ENCODE assay signal across 1 cellular context in genomic region chr3:185489462-185489861, GRCh38.
TF ChIP-seq lines count a peak whose summit lies in the region.

No MANE protein-coding gene starts in this region.

TF ChIP-seq in HepG2, 621 proteins besides CTCF, POLR2A, EP300 and RAD21 (continued from another document):
- TF ChIP-seq FOXP4 (CRISPR knock-in tag; IDR thresholded peaks at IDR 0.05) (peak; percentile 75), ZSCAN22 (CRISPR knock-in tag; IDR thresholded peaks at IDR 0.05) (0 out of 2 replicates have a peak, but pooled peaks have one; percentile 17), ZMYM4 (CRISPR knock-in tag; IDR thresholded peaks at IDR 0.05) (0 out of 2 replicates have a peak, but pooled peaks have one; percentile 20), REPIN1 (CRISPR knock-in tag; IDR thresholded peaks at IDR 0.05; ENCODE audit: borderline replicate concordance, low read depth) (0 out of 2 replicates have a peak, but pooled peaks have one; percentile 30), PAXIP1 (CRISPR knock-in tag; conservative IDR thresholded peaks at IDR 0.05) (0 out of 2 replicates have a peak, but pooled peaks have one; percentile 23), BCL6 (CRISPR knock-in tag; IDR thresholded peaks at IDR 0.05) (peak; percentile 46; the same call in 1 of the 2 replicates), HMG20A (CRISPR knock-in tag; IDR thresholded peaks at IDR 0.05; ENCODE audit: borderline replicate concordance) (0 out of 2 replicates have a peak, but pooled peaks have one; percentile 16), PPARG (CRISPR knock-in tag; conservative IDR thresholded peaks at IDR 0.05) (peak; percentile 57), PATZ1 (CRISPR knock-in tag; IDR thresholded peaks at IDR 0.05) (0 out of 2 replicates have a peak, but pooled peaks have one; percentile 29), NR2C2 (CRISPR knock-in tag; IDR thresholded peaks at IDR 0.05; ENCODE audit: borderline replicate concordance) (peak; percentile 49; the same call in 1 of the 2 replicates), ZNF737 (CRISPR knock-in tag; IDR thresholded peaks at IDR 0.05; ENCODE audit: borderline replicate concordance) (no peak), ZFAT (CRISPR knock-in tag; conservative IDR thresholded peaks at IDR 0.05) (no peak), ETV6 (CRISPR knock-in tag; conservative IDR thresholded peaks at IDR 0.05) (0 out of 2 replicates have a peak, but pooled peaks have one; percentile 35), ZNF281 (CRISPR knock-in tag; IDR thresholded peaks at IDR 0.05; ENCODE audit: borderline replicate concordance) (peak; percentile 43; the same call in 1 of the 2 replicates), CREM (IDR thresholded peaks at IDR 0.05) (peak; percentile 18; the same call in 1 of the 2 replicates), CREM (CRISPR knock-in tag; IDR thresholded peaks at IDR 0.05) (no peak), HNF4A (CRISPR knock-in tag; IDR thresholded peaks at IDR 0.05) (peak; percentile 76), SOX6 (IDR thresholded peaks at IDR 0.05) (no peak), SOX6 (CRISPR knock-in tag; IDR thresholded peaks at IDR 0.05) (peak; percentile 34; the same call in 1 of the 2 replicates), ZBTB3 (CRISPR knock-in tag; IDR thresholded peaks at IDR 0.05; ENCODE audit: borderline replicate concordance, low read depth) (no peak), KDM1A (CRISPR knock-in tag; IDR thresholded peaks at IDR 0.05) (peak; percentile 47; the same call in 1 of the 2 replicates), GATA4 (IDR thresholded peaks at IDR 0.05; ENCODE audit: borderline replicate concordance, low read depth) (no peak), FOSL2 (CRISPR knock-in tag; IDR thresholded peaks at IDR 0.05) (0 out of 2 replicates have a peak, but pooled peaks have one; percentile 22), CEBPG (CRISPR knock-in tag; IDR thresholded peaks at IDR 0.05) (peak; percentile 87), HNF4G (IDR thresholded peaks at IDR 0.05; ENCODE audit: borderline replicate concordance, low read depth, low read length) (peak; percentile 79; the same call in 1 of the 2 replicates), HNF4G (CRISPR knock-in tag; IDR thresholded peaks at IDR 0.05; ENCODE audit: borderline replicate concordance, low read depth) (no peak), NONO (IDR thresholded peaks at IDR 0.05) (no peak), NONO (CRISPR knock-in tag; conservative IDR thresholded peaks at IDR 0.05) (0 out of 2 replicates have a peak, but pooled peaks have one; percentile 36), ZBTB14 (CRISPR knock-in tag; IDR thresholded peaks at IDR 0.05) (no peak), MBD4 (IDR thresholded peaks at IDR 0.05; ENCODE audit: borderline replicate concordance, low read length) (0 out of 2 replicates have a peak, but pooled peaks have one; percentile 28), ISL2 (CRISPR knock-in tag; IDR thresholded peaks at IDR 0.05) (peak; percentile 39; the same call in 1 of the 2 replicates), FOXA1 (IDR thresholded peaks at IDR 0.05) (no peak), FOXA1 (CRISPR knock-in tag; IDR thresholded peaks at IDR 0.05) (0 out of 2 replicates have a peak, but pooled peaks have one; percentile 32), SOX13 (IDR thresholded peaks at IDR 0.05) (no peak), SOX13 (CRISPR knock-in tag; conservative IDR thresholded peaks at IDR 0.05 in 1 of 2, IDR thresholded peaks at IDR 0.05 in 1 of 2) (peak in 1 of 2 experiments; percentile 28; a peak in 1 of 4 replicates), CEBPB (IDR thresholded peaks at IDR 0.05; ENCODE audit: borderline replicate concordance, low read depth, low read length) (peak; percentile 80; the same call in 1 of the 2 replicates), TARDBP (CRISPR knock-in tag; IDR thresholded peaks at IDR 0.05) (0 out of 2 replicates have a peak, but pooled peaks have one; percentile 30), NR2F6 (IDR thresholded peaks at IDR 0.05) (peak; percentile 47), NR2F6 (CRISPR knock-in tag; IDR thresholded peaks at IDR 0.05) (0 out of 2 replicates have a peak, but pooled peaks have one; percentile 34), ZNF784 (CRISPR knock-in tag; IDR thresholded peaks at IDR 0.05; ENCODE audit: borderline replicate concordance) (no peak), GATAD2A (CRISPR knock-in tag; IDR thresholded peaks at IDR 0.05) (peak; percentile 54; the same call in 1 of the 2 replicates), TGIF2 (CRISPR knock-in tag; IDR thresholded peaks at IDR 0.05) (no peak; the same call in 1 of the 2 replicates), NCOA2 (CRISPR knock-in tag; IDR thresholded peaks at IDR 0.05) (peak; percentile 23; the same call in 1 of the 2 replicates), FOXA3 (CRISPR knock-in tag; IDR thresholded peaks at IDR 0.05) (peak; percentile 31; the same call in 1 of the 2 replicates)
